Comparison of ENCODE assay signal across 16 cellular contexts in the genomic region with DNA sequence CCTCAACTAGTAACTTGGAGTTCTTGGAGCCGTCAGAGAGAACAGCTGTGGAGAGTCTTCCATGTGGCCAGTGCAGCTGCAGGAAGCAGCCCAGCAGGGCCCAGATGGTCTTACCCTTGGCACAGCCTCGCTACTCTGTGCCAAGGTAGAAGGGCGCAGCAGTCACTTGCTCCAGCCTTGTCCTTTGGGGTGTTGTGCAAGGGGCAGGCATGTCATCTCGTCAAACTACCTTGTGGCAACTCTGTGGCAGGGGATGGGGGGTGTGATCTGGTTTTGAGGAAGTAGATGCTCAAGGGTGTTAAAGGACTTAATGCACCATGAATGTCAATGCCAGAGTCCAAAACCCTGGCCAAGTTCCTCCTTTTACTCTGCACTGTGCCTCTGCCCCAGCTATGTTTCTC. TPM values are rescaled to one million over a fixed set of nuclear protein-coding genes. Genes with fewer than 3 reads are reported as not detected.
DNase-seq lines count a peak whose midpoint lies in the region; ATAC-seq and TF ChIP-seq lines count a peak whose summit lies in the region.
"Had no signal": no experiment of that assay in that cellular context is flagged by ENCODE, and none has a peak within 500 bp of the region (broad histone marks: within the 10 kb centered on the region; RNA-seq: fewer than 3 reads in every experiment).

No MANE protein-coding gene starts in this region.

- no peaks in the 10 kb centered on the region for H3K36me3 ChIP-seq in testis (ENCODE audit: low read depth, missing control alignments)

- no peaks in the 10 kb centered on the region for H3K4me1 ChIP-seq in testis
- H3K4me1 ChIP-seq: body of pancreas had no signal

- WGBS in testis, 2 donors: 58 to 77% methylated on average over 3 to 4 of the region's 4 CpGs

- DNase-seq in AG10803 (ENCODE audit: low read depth): peak; percentile 39
- peak; percentile 100 for DNase-seq in NB4 (ENCODE audit: low read depth)
- DNase-seq in memory B cell (ENCODE audit: low spot score in 2 of 2): peak in 1 of 2 donors; percentile 30
- DNase-seq in testis: no peak
- no peak for DNase-seq in activated T-cell treated with anti-CD3 and anti-CD28 coated beads, Interleukin-2, amount 50 U/mL, for 48 hours
- no peak for DNase-seq in stimulated activated CD4-positive, alpha-beta T cell treated with anti-CD3 and anti-CD28 coated beads, Interleukin-4, amount 100 ng/mL, for 24 hours
- DNase-seq: ACHN; activated T-cell treated with anti-CD3 and anti-CD28 coated beads, Interleukin-2, amount 50 U/mL, for 1 hour; DND-41; HCEC 1CT; IMR-90 had no signal

- H3K9me3 ChIP-seq in testis: no peaks in the 10 kb centered on the region
- H3K9me3 ChIP-seq: body of pancreas had no signal

- no peaks in the 10 kb centered on the region for H3K27me3 Mint-ChIP-seq in brain
- no peaks in the 10 kb centered on the region for H3K27me3 Mint-ChIP-seq in memory B cell

- H3K36me3 Mint-ChIP-seq in brain (peaks cover 71% of the 10 kb centered on the region), memory B cell (peaks cover 28% of the 10 kb centered on the region)

- H3K27ac ChIP-seq in testis: no peak overlapping the region
- H3K27ac ChIP-seq: body of pancreas had no signal

- H3K27ac Mint-ChIP-seq in brain (peak overlapping the region in 3 of 5 experiments; percentile 27 to 52 (median 45)), memory B cell (no peak overlapping the region)

- no peaks in the 10 kb centered on the region for H3K27me3 ChIP-seq in testis
- H3K27me3 ChIP-seq: body of pancreas had no signal

- intact Hi-C loops in testis (cut with DNase I; ENCODE audit: low total_unique reads): no loop called here

- ATAC-seq in memory B cell (ENCODE audit: low read depth) (peak; percentile 96), GM21423 (IDR thresholded peaks at IDR 0.05; ENCODE audit: unreplicated experiment) (no peak)
- ATAC-seq: body of pancreas, Panc1 had no signal

- TF ChIP-seq CTCF in AG10803 (conservative IDR thresholded peaks at IDR 0.05; ENCODE audit: low read length) (no peak), NB4 (IDR thresholded peaks at IDR 0.05; ENCODE audit: low read depth, low read length) (no peak), brain (conservative IDR thresholded peaks at IDR 0.05) (no peak), testis (IDR thresholded peaks at IDR 0.05) (no peak)

- H3K4me3 Mint-ChIP-seq in brain (no peak overlapping the region), memory B cell (no peak overlapping the region)

- H3K4me1 Mint-ChIP-seq in brain (peaks cover 17% of the 10 kb centered on the region), memory B cell (peaks cover 19% of the 10 kb centered on the region)

- no peak for TF ChIP-seq POLR2A in NB4 (IDR thresholded peaks at IDR 0.05; ENCODE audit: extremely low read depth, insufficient read length)
- TF ChIP-seq POLR2A in testis (IDR thresholded peaks at IDR 0.05): no peak

- H3K4me3 ChIP-seq in AG10803 (ENCODE audit: low read length) (no peak overlapping the region), NB4 (ENCODE audit: low read depth, low read length) (no peak overlapping the region), testis (no peak overlapping the region)
- H3K4me3 ChIP-seq: body of pancreas, skin epidermis had no signal

- H3K9me3 Mint-ChIP-seq in brain (no peaks in the 10 kb centered on the region), memory B cell (no peaks in the 10 kb centered on the region)

RNA-seq across cellular contexts. Expression of a gene that starts 34.2 kb away (rescaled TPM):
- polyA plus RNA-seq in brain (ENCODE audit: insufficient read depth, low read depth, low replicate concordance) (56.0 TPM), testis (ENCODE audit: insufficient read depth, low read depth, low replicate concordance) (78.0 TPM)
- 10 to 100 TPM; 87.6 to 98.8 TPM for total RNA-seq in testis

Comparison
In these comparisons a context has a peak if more than half of its experiments do, and no peak if none do; other contexts are left out.
1. DNase-seq: peak in AG10803 (single experiment) and NB4 (single experiment); none in testis (single experiment), activated T-cell treated with anti-CD3 and anti-CD28 coated beads, Interleukin-2, amount 50 U/mL, for 48 hours (0 of 2) and stimulated activated CD4-positive, alpha-beta T cell treated with anti-CD3 and anti-CD28 coated beads, Interleukin-4, amount 100 ng/mL, for 24 hours (single experiment).